In genomic region chr11:64152841-64153691, GRCh38 we compare ENCODE assay signal across 8 cellular contexts. TPM values are rescaled to one million over a fixed set of nuclear protein-coding genes. Genes with fewer than 3 reads are reported as not detected.
DNase-seq lines count a peak whose midpoint lies in the region; ATAC-seq, FAIRE-seq and TF ChIP-seq lines count a peak whose summit lies in the region.

No MANE protein-coding gene starts in this region.

- TF ChIP-seq CTCF in gastroesophageal sphincter (IDR thresholded peaks at IDR 0.05) (peak in 3 of 4 experiments; percentile 92 to 100 (median 94)), parathyroid adenoma (IDR thresholded peaks at IDR 0.05) (peak; percentile 96), upper lobe of right lung (IDR thresholded peaks at IDR 0.05) (peak; percentile 100)

- no peak overlapping the region for H3K27ac Mint-ChIP-seq in activated T-helper 2 cell treated with anti-CD3 and anti-CD28 coated beads, Interferon-gamma antibody, Interleukin-2, Interleukin-4, amounts not matched to agents 10 μg/mL and 5 μg/mL and 100 μg/mL, durations not matched to agents 14 hours and 24 hours and 36 hours

- H3K4me1 Mint-ChIP-seq in activated T-helper 2 cell treated with anti-CD3 and anti-CD28 coated beads, Interferon-gamma antibody, Interleukin-2, Interleukin-4, amounts not matched to agents 10 μg/mL and 5 μg/mL and 100 μg/mL, durations not matched to agents 14 hours and 24 hours and 36 hours (ENCODE audit: low read depth): peaks cover 4% of the 10 kb centered on the region

- peak; percentile 52 for DNase-seq in NCI-H1092 treated with DMSO at 0.1 percent for 48 hours (lab: John Stamatoyannopoulos, UW)
- no peak for DNase-seq in NCI-H1092 (lab: John Stamatoyannopoulos, UW)
- DNase-seq in RCC 7860 (ENCODE audit: low spot score): peak; percentile 9
- DNase-seq in activated T-helper 2 cell treated with anti-CD3 and anti-CD28 coated beads, Interferon-gamma antibody, Interleukin-2, Interleukin-4, amounts not matched to agents 10 μg/mL and 5 μg/mL and 100 μg/mL, durations not matched to agents 14 hours and 24 hours and 36 hours (ENCODE audit: low spot score): peak; percentile 60
- DNase-seq in upper lobe of right lung: peak; percentile 84

- WGBS in gastroesophageal sphincter (ENCODE audit: low coverage in 1 of 2), 2 donors: 13 to 14% methylated on average over 1 of the region's 23 CpGs

- no peak overlapping the region for H3K4me3 ChIP-seq in gastroesophageal sphincter
- no peak overlapping the region for H3K4me3 ChIP-seq in parathyroid adenoma (ENCODE audit: low read depth, low read length)
- H3K4me3 ChIP-seq in upper lobe of right lung: no peak overlapping the region

- no peak overlapping the region for H3K9ac ChIP-seq in parathyroid adenoma

- H3K36me3 Mint-ChIP-seq in activated T-helper 2 cell treated with anti-CD3 and anti-CD28 coated beads, Interferon-gamma antibody, Interleukin-2, Interleukin-4, amounts not matched to agents 10 μg/mL and 5 μg/mL and 100 μg/mL, durations not matched to agents 14 hours and 24 hours and 36 hours (ENCODE audit: low read depth): no peaks in the 10 kb centered on the region

- H3K27me3 Mint-ChIP-seq in activated T-helper 2 cell treated with anti-CD3 and anti-CD28 coated beads, Interferon-gamma antibody, Interleukin-2, Interleukin-4, amounts not matched to agents 10 μg/mL and 5 μg/mL and 100 μg/mL, durations not matched to agents 14 hours and 24 hours and 36 hours (ENCODE audit: low read depth): peaks cover 3% of the 10 kb centered on the region

- H3K27me3 ChIP-seq in gastroesophageal sphincter (no peaks in the 10 kb centered on the region), parathyroid adenoma (ENCODE audit: control insufficient read depth, insufficient read depth, low read length) (no peaks in the 10 kb centered on the region), upper lobe of right lung (no peaks in the 10 kb centered on the region)

- H3K9me3 ChIP-seq in gastroesophageal sphincter: no peaks in the 10 kb centered on the region
- H3K9me3 ChIP-seq in parathyroid adenoma (ENCODE audit: control insufficient read depth, low read length): no peaks in the 10 kb centered on the region
- no peaks in the 10 kb centered on the region for H3K9me3 ChIP-seq in upper lobe of right lung

- no peak overlapping the region for H3K27ac ChIP-seq in gastroesophageal sphincter
- no peak overlapping the region for H3K27ac ChIP-seq in parathyroid adenoma
- no peak overlapping the region for H3K27ac ChIP-seq in upper lobe of right lung

- H3K4me3 Mint-ChIP-seq in activated T-helper 2 cell treated with anti-CD3 and anti-CD28 coated beads, Interferon-gamma antibody, Interleukin-2, Interleukin-4, amounts not matched to agents 10 μg/mL and 5 μg/mL and 100 μg/mL, durations not matched to agents 14 hours and 24 hours and 36 hours (ENCODE audit: low read depth): no peak overlapping the region

- ATAC-seq in HG03439 (IDR thresholded peaks at IDR 0.05; ENCODE audit: unreplicated experiment): peak; percentile 68
- peak; percentile 65 for ATAC-seq in gastroesophageal sphincter
- peak; percentile 93 for ATAC-seq in upper lobe of right lung

- intact Hi-C loops in activated T-helper 2 cell treated with anti-CD3 and anti-CD28 coated beads, Interferon-gamma antibody, Interleukin-2, Interleukin-4, amounts not matched to agents 10 μg/mL and 5 μg/mL and 100 μg/mL, durations not matched to agents 14 hours and 24 hours and 36 hours (cut with micrococcal nuclease): no loop called here
- intact Hi-C loops in upper lobe of right lung (cut with DNase I): loop anchor here (10.0 kb wide), 1 partner anchor 318 kb away; the partner anchor contains the start of gene MARK2

- H2AFZ ChIP-seq in parathyroid adenoma: peak overlapping the region; percentile 17

- no peak for TF ChIP-seq POLR2A in gastroesophageal sphincter (IDR thresholded peaks at IDR 0.05)

- H3K4me1 ChIP-seq in gastroesophageal sphincter (peaks cover 0 to 24% (median 0%) of the 10 kb centered on the region in 3 donors), parathyroid adenoma (no peaks in the 10 kb centered on the region), upper lobe of right lung (peaks cover 7% of the 10 kb centered on the region)

- H3K9me3 Mint-ChIP-seq in activated T-helper 2 cell treated with anti-CD3 and anti-CD28 coated beads, Interferon-gamma antibody, Interleukin-2, Interleukin-4, amounts not matched to agents 10 μg/mL and 5 μg/mL and 100 μg/mL, durations not matched to agents 14 hours and 24 hours and 36 hours: no peaks in the 10 kb centered on the region

- no peaks in the 10 kb centered on the region for H3K79me2 ChIP-seq in parathyroid adenoma

- no peak for FAIRE-seq in RCC 7860 (lab: Jason Lieb, UNC)

- no peak overlapping the region for H3K4me2 ChIP-seq in parathyroid adenoma (ENCODE audit: low read length)

- H3K36me3 ChIP-seq in gastroesophageal sphincter: peaks cover 0 to 17% of the 10 kb centered on the region in 2 donors
- H3K36me3 ChIP-seq in parathyroid adenoma (ENCODE audit: control insufficient read depth, insufficient read depth, low read length): no peaks in the 10 kb centered on the region
- no peaks in the 10 kb centered on the region for H3K36me3 ChIP-seq in upper lobe of right lung

- no peak for TF ChIP-seq EP300 in gastroesophageal sphincter (IDR thresholded peaks at IDR 0.05)

RNA-seq across cellular contexts. Expression of gene MACROD1, which starts 12.8 kb away (rescaled TPM):
- total RNA-seq in activated T-helper 2 cell treated with anti-CD3 and anti-CD28 coated beads, Interferon-gamma antibody, Interleukin-2, Interleukin-4, amounts not matched to agents 10 μg/mL and 5 μg/mL and 100 μg/mL, durations not matched to agents 14 hours and 24 hours and 36 hours: 23.4 and 26.7 TPM in 2 replicates
- total RNA-seq in gastroesophageal sphincter (10 to 100 TPM; 26.9 to 56.2 (median 30.4) TPM), upper lobe of right lung (15.8 TPM)

RNA-seq across cellular contexts. Expression of gene STIP1, which starts 32.9 kb away (rescaled TPM):
- 480 and 484 TPM in 2 replicates for total RNA-seq in activated T-helper 2 cell treated with anti-CD3 and anti-CD28 coated beads, Interferon-gamma antibody, Interleukin-2, Interleukin-4, amounts not matched to agents 10 μg/mL and 5 μg/mL and 100 μg/mL, durations not matched to agents 14 hours and 24 hours and 36 hours
- total RNA-seq in gastroesophageal sphincter: 100 to 1,000 TPM in 1 of 4 donors, 10 to 100 TPM in 3; 88.6 to 134 (median 94.0) TPM
- 110 TPM for total RNA-seq in upper lobe of right lung

RNA-seq across cellular contexts. Expression of gene FERMT3, which starts 53.5 kb away (rescaled TPM):
- 197 and 202 TPM in 2 replicates for total RNA-seq in activated T-helper 2 cell treated with anti-CD3 and anti-CD28 coated beads, Interferon-gamma antibody, Interleukin-2, Interleukin-4, amounts not matched to agents 10 μg/mL and 5 μg/mL and 100 μg/mL, durations not matched to agents 14 hours and 24 hours and 36 hours
- 10 to 100 TPM; 14.5 to 28.5 (median 17.0) TPM for total RNA-seq in gastroesophageal sphincter
- 73.1 TPM for total RNA-seq in upper lobe of right lung
